ENCODE assay signal across 8 cellular contexts in genomic region chr19:4911314-4911713, GRCh38. TPM values are rescaled to one million over a fixed set of nuclear protein-coding genes. Genes with fewer than 3 reads are reported as not detected.
DNase-seq lines count a peak whose midpoint lies in the region; ATAC-seq and TF ChIP-seq lines count a peak whose summit lies in the region.

No MANE protein-coding gene starts in this region.

- H3K4me1 ChIP-seq in NT2/D1 (ENCODE audit: insufficient read depth, insufficient read length) = peaks cover 21% of the 10 kb centered on the region
- H3K4me1 ChIP-seq in ectodermal cell (ENCODE audit: control insufficient read depth, insufficient read depth, low read length) = peaks cover 26% of the 10 kb centered on the region
- H3K4me1 ChIP-seq in psoas muscle = peaks cover 19% of the 10 kb centered on the region

- no peaks in the 10 kb centered on the region for H3K27me3 ChIP-seq in NT2/D1 (ENCODE audit: insufficient read depth, insufficient read length)
- H3K27me3 ChIP-seq in ectodermal cell (ENCODE audit: control insufficient read depth, insufficient read depth, low read length, poor library complexity, severe bottlenecking) = no peaks in the 10 kb centered on the region
- H3K27me3 ChIP-seq in psoas muscle (ENCODE audit: insufficient read depth in 3 of 3, low read length in 2 of 3) = no peaks in the 10 kb centered on the region
- H3K27me3 ChIP-seq in H7 (ENCODE audit: control insufficient read depth, insufficient read depth, low read length) = no peaks in the 10 kb centered on the region; the same call in 1 of the 2 replicates

- intact Hi-C loops in psoas muscle (cut with DNase I) = loop anchor here (1.0 to 10.0 kb wide), 7 partner anchors 39 to 177 kb away; no protein-coding TSS in a partner anchor

- TF ChIP-seq CTCF in psoas muscle (IDR thresholded peaks at IDR 0.05) = no peak

- WGBS in ectodermal cell, 2 experiments = 69 to 79% methylated on average over 15 of the region's 15 CpGs
- 51 to 58% (median 54%) methylated on average over 15 of the region's 15 CpGs for WGBS in psoas muscle, 3 donors

- H3K36me3 ChIP-seq in NT2/D1 (ENCODE audit: insufficient read depth, insufficient read length, low read length) = peaks cover 59% of the 10 kb centered on the region
- peaks cover 12% of the 10 kb centered on the region for H3K36me3 ChIP-seq in ectodermal cell (ENCODE audit: control insufficient read depth, insufficient read depth, low read length)
- H3K36me3 ChIP-seq in psoas muscle (ENCODE audit: insufficient read depth in 1 of 2, low read depth in 1 of 2) = no peaks in the 10 kb centered on the region
- H3K36me3 ChIP-seq in H7 (replicated peaks; ENCODE audit: control insufficient read depth, insufficient read depth, low read length) = peaks cover 3% of the 10 kb centered on the region; the same call in 1 of the 2 replicates

- H3K27ac ChIP-seq in ectodermal cell (ENCODE audit: insufficient read depth, low read depth, low read length, poor library complexity, severe bottlenecking) (peak overlapping the region; percentile 33), psoas muscle (no peak overlapping the region)

- peak overlapping the region; percentile 65 for H3K9ac ChIP-seq in NT2/D1 (ENCODE audit: insufficient read length, low read depth)

- H3K9me3 ChIP-seq in NT2/D1 (ENCODE audit: insufficient read depth, low read length) (no peaks in the 10 kb centered on the region), ectodermal cell (ENCODE audit: control insufficient read depth, low read length) (no peaks in the 10 kb centered on the region), psoas muscle (no peaks in the 10 kb centered on the region)

- H3K4me3 ChIP-seq in NT2/D1 (ENCODE audit: insufficient read length, low read depth) = peak overlapping the region; percentile 9
- H3K4me3 ChIP-seq in ectodermal cell (ENCODE audit: insufficient read depth, low read depth, low read length) = peak overlapping the region; percentile 63
- peak overlapping the region; percentile 79 for H3K4me3 ChIP-seq in psoas muscle
- no peak overlapping the region for H3K4me3 ChIP-seq in H7 (ENCODE audit: insufficient read depth, low read depth, low read length)

- ATAC-seq in psoas muscle = no peak
- no peak for ATAC-seq in esophagus mucosa

- DNase-seq in EL (peak; percentile 29), NT2/D1 (ENCODE audit: low read depth, low spot score) (no peak), psoas muscle (no peak), NCI-H226 (no peak), OCI-M2 (lab: John Stamatoyannopoulos, UW; ENCODE audit: unreplicated experiment) (no peak), H7 (no peak)

RNA-seq across cellular contexts. Expression of gene UHRF1, which starts 2.0 kb away (rescaled TPM):
- 104 TPM for polyA plus RNA-seq in ectodermal cell (2013, experiment 1 of 4)
- polyA plus RNA-seq in ectodermal cell (2013, experiment 2 of 4) = 117 TPM
- polyA plus RNA-seq in ectodermal cell (2013, experiment 3 of 4) = 46.2 TPM
- polyA plus RNA-seq in ectodermal cell (2013, experiment 4 of 4) = 45.6 TPM
- 1 to 10 TPM in 1 of 4 donors, under 1 TPM in 3; 0.17 to 1.8 (median 0.43) TPM for total RNA-seq in psoas muscle
- polyA plus RNA-seq in psoas muscle = 1 to 10 TPM in 1 of 3 donors, under 1 TPM in 2; 0.22 to 1.9 (median 0.27) TPM
- total RNA-seq in H7 (2014; rRNA removed; shearing (Covaris generic)) = 22.1 and 54.0 TPM in 2 replicates
- 13.5 TPM for total RNA-seq in esophagus mucosa

RNA-seq across cellular contexts. Expression of gene ARRDC5, which starts 8.6 kb away (rescaled TPM):
- not detected for polyA plus RNA-seq in ectodermal cell (2013, experiment 1 of 4)
- polyA plus RNA-seq in ectodermal cell (2013, experiment 2 of 4) = not detected
- not detected for polyA plus RNA-seq in ectodermal cell (2013, experiment 3 of 4)
- polyA plus RNA-seq in ectodermal cell (2013, experiment 4 of 4) = not detected
- total RNA-seq in psoas muscle (not detected), esophagus mucosa (not detected)
- not detected for polyA plus RNA-seq in psoas muscle
- total RNA-seq in H7 (2014; rRNA removed; shearing (Covaris generic)) = not detected in 2 replicates

RNA-seq across cellular contexts. Expression of gene PLIN3, which starts 43.8 kb away (rescaled TPM):
- 81.9 TPM for polyA plus RNA-seq in ectodermal cell (2013, experiment 1 of 4)
- 83.0 TPM for polyA plus RNA-seq in ectodermal cell (2013, experiment 2 of 4)
- polyA plus RNA-seq in ectodermal cell (2013, experiment 3 of 4) = 66.3 TPM
- 66.7 TPM for polyA plus RNA-seq in ectodermal cell (2013, experiment 4 of 4)
- total RNA-seq in psoas muscle (100 to 1,000 TPM in 2 of 4 donors, 10 to 100 TPM in 2; 67.2 to 251 (median 90.0) TPM), esophagus mucosa (152 TPM)
- polyA plus RNA-seq in psoas muscle = 100 to 1,000 TPM in 2 of 3 donors, 10 to 100 TPM in 1; 75.3 to 309 (median 142) TPM
- 88.8 and 95.2 TPM in 2 replicates for total RNA-seq in H7 (2014; rRNA removed; shearing (Covaris generic))

RNA-seq across cellular contexts. Expression of gene KDM4B, which starts 57.6 kb away (rescaled TPM):
- 33.7 TPM for polyA plus RNA-seq in ectodermal cell (2013, experiment 1 of 4)
- 37.1 TPM for polyA plus RNA-seq in ectodermal cell (2013, experiment 2 of 4)
- polyA plus RNA-seq in ectodermal cell (2013, experiment 3 of 4) = 26.5 TPM
- 29.5 TPM for polyA plus RNA-seq in ectodermal cell (2013, experiment 4 of 4)
- total RNA-seq in psoas muscle (10 to 100 TPM; 22.9 to 45.9 (median 37.8) TPM), esophagus mucosa (22.4 TPM)
- 10 to 100 TPM in 2 of 3 donors, 1 to 10 TPM in 1; 9.3 to 29.5 (median 19.9) TPM for polyA plus RNA-seq in psoas muscle
- total RNA-seq in H7 (2014; rRNA removed; shearing (Covaris generic)) = 12.0 and 18.5 TPM in 2 replicates
